13 cellular contexts compared by ENCODE assay signal in the genomic region with DNA sequence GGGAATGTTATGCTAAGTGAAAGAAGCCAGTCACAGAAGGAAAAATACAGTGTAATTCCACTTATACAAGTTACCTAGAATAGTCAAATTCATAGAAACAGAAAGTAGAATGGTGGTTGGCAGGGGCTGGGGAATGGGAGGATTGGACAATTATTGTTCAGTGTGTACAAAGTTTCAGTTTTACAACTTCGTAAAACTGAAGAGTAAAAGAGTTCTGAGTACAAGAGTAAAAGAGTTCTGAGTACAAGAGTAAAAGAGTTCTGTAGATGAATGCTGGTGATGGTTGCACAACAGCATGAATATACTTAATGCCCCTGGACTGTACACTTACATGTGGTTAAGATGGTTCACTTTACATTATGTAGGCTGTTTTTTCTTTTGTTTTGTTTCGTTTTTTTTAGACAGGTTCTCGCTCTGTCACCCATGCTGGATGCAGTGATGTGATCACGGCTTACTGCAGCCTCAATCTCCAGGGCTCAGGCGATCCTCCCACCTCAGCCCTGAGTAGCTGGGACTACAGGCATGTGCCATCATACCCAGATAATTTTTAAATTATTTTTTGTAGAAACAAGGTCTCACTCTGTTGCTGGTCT.
DNase-seq lines count a peak whose midpoint lies in the region; ATAC-seq and TF ChIP-seq lines count a peak whose summit lies in the region.
"Had no signal": no experiment of that assay in that cellular context is flagged by ENCODE, and none has a peak within 500 bp of the region (broad histone marks: within the 10 kb centered on the region; RNA-seq: fewer than 3 reads in every experiment).

No MANE protein-coding gene starts in this region.

- H3K27me3 Mint-ChIP-seq in osteocyte (ENCODE audit: unreplicated experiment): no peaks in the 10 kb centered on the region

- no peaks in the 10 kb centered on the region for H3K36me3 Mint-ChIP-seq in osteocyte (ENCODE audit: unreplicated experiment)
- H3K36me3 Mint-ChIP-seq: activated naive CD4-positive, alpha-beta T cell treated with anti-CD3 and anti-CD28 coated beads, Interleukin-2, amount 50 U/mL, for 72 hours had no signal

- H3K27ac Mint-ChIP-seq in osteocyte (ENCODE audit: unreplicated experiment): no peak overlapping the region
- H3K27ac Mint-ChIP-seq: activated naive CD4-positive, alpha-beta T cell treated with anti-CD3 and anti-CD28 coated beads, Interleukin-2, amount 50 U/mL, for 72 hours had no signal

- no peak overlapping the region for H3K4me3 ChIP-seq in GM12865 (ENCODE audit: low read depth, low read length)

- peak overlapping the region; percentile 85 for H3K27ac ChIP-seq in epithelial cell of prostate

- no peaks in the 10 kb centered on the region for H3K4me1 Mint-ChIP-seq in osteocyte (ENCODE audit: unreplicated experiment)

- DNase-seq in GM12865 (ENCODE audit: low read depth) (peak; percentile 29), epithelial cell of prostate (ENCODE audit: low read depth, low spot score) (no peak), NCI-H1694 (lab: John Stamatoyannopoulos, UW) (no peak), osteocyte (ENCODE audit: extremely low spot score, unreplicated experiment) (no peak), inferior parietal cortex (ENCODE audit: extremely low spot score) (no peak), SW480 (ENCODE audit: low spot score) (no peak)
- DNase-seq: DMS53, KG1, NCI-H2081 had no signal

- TF ChIP-seq CTCF in GM12865 (IDR thresholded peaks at IDR 0.05; ENCODE audit: insufficient read depth, low read depth, low read length, missing control alignments) (no peak), osteocyte (IDR thresholded peaks at IDR 0.05) (no peak)

- H3K9me3 Mint-ChIP-seq in osteocyte (ENCODE audit: unreplicated experiment): no peaks in the 10 kb centered on the region
- H3K9me3 Mint-ChIP-seq: activated naive CD4-positive, alpha-beta T cell treated with anti-CD3 and anti-CD28 coated beads, Interleukin-2, amount 50 U/mL, for 72 hours had no signal

- H3K4me3 Mint-ChIP-seq in osteocyte (ENCODE audit: unreplicated experiment): no peak overlapping the region

- peak; percentile 75 for ATAC-seq in GM21737 (IDR thresholded peaks at IDR 0.05; ENCODE audit: unreplicated experiment)
- ATAC-seq in HG03457 (IDR thresholded peaks at IDR 0.05; ENCODE audit: unreplicated experiment): peak; percentile 67
- ATAC-seq: left lobe of liver had no signal
